Comparison of ENCODE assay signal across 8 cellular contexts in the genomic region with DNA sequence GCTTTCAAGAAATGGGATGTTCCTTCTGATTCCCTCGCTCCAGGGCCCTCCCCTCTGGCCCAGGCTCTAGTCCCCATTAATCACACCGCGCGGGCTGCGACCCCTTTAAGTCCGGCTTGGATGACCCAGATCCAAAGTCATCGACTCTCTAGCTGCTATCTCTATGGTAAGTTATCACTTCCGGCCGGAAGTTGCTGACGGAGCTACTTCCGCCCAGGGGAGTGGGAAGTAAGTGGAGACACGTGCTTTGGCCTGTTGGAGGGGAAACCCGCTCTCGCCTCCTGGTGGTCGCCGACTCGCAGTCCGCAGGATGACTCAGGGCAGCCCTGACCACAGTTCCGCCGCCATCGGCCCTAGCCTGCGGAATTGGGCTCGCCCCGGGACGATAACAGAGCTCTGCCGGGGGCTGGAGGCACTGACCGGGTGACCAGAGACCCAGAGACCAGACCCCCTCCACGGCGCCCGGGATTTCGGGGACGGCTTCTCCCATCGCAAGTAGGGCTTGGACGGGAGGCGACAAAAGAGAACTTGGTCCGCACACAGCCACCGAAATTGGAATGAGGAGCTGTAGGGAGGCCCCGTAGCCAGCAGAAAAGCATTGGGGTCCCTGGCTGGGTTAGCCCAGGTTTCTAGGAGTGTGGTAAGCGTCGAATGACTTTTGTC. TPM values are rescaled to one million over a fixed set of nuclear protein-coding genes. Genes with fewer than 3 reads are reported as not detected.
DNase-seq lines count a peak whose midpoint lies in the region; ATAC-seq, FAIRE-seq and TF ChIP-seq lines count a peak whose summit lies in the region.

No MANE protein-coding gene starts in this region.

- H3K27me3 ChIP-seq in GM23248 (replicated peaks; ENCODE audit: insufficient read depth) = no peaks in the 10 kb centered on the region

- H2AFZ ChIP-seq in GM23248 = peak overlapping the region; percentile 99

- POLR2A ChIA-PET in naive thymus-derived CD8-positive, alpha-beta T cell (lab: Charles Lee) = interaction anchor here (0.6 to 2.2 kb wide), 17 partner anchors 9 to 1506 kb away, joined by 3 to 37 read pairs (median 4); partner anchors contain the start of genes JMJD6, METTL23, PRPSAP1 and SEC14L1

- in situ Hi-C loops in GM23248 (cut with MboI) = no loop called here

- H3K4me3 ChIP-seq in GM23248 (peak overlapping the region; percentile 87), fibroblast of mammary gland (ENCODE audit: control insufficient read depth, low read depth, low read length) (peak overlapping the region; percentile 93)

- ATAC-seq in naive thymus-derived CD8-positive, alpha-beta T cell = peak; percentile 91 to 92
- peak; percentile 91 to 93 for ATAC-seq in stimulated activated naive B cell treated with anti-CD40 and anti-IgM and Interleukin-4, amounts not matched to agents 10 μg/mL and 1 μg/mL and 100 μg/mL, for 72 hours (replicated peaks)

- H3K4me3 Mint-ChIP-seq in naive thymus-derived CD8-positive, alpha-beta T cell = peak overlapping the region; percentile 87 to 100 (median 97)
- peak overlapping the region; percentile 83 to 91 for H3K4me3 Mint-ChIP-seq in stimulated activated naive B cell treated with anti-CD40 and anti-IgM and Interleukin-4, amounts not matched to agents 10 μg/mL and 1 μg/mL and 100 μg/mL, for 72 hours

- peak overlapping the region; percentile 98 for H3K4me2 ChIP-seq in GM23248 (ENCODE audit: unreplicated experiment)

- peak; percentile 62 for TF ChIP-seq CTCF in fibroblast of mammary gland (conservative IDR thresholded peaks at IDR 0.05; ENCODE audit: control insufficient read depth, insufficient read depth, low read depth, low read length)

- H3K9ac ChIP-seq in GM23248 = peak overlapping the region; percentile 96

- H3K27ac Mint-ChIP-seq in naive thymus-derived CD8-positive, alpha-beta T cell = peak overlapping the region; percentile 94 to 99 (median 99)
- H3K27ac Mint-ChIP-seq in stimulated activated naive B cell treated with anti-CD40 and anti-IgM and Interleukin-4, amounts not matched to agents 10 μg/mL and 1 μg/mL and 100 μg/mL, for 72 hours = peak overlapping the region; percentile 98

- peaks cover 0 to 7% (median 0%) of the 10 kb centered on the region in 5 donors for H3K27me3 Mint-ChIP-seq in naive thymus-derived CD8-positive, alpha-beta T cell
- peaks cover 4 to 14% of the 10 kb centered on the region in 2 donors for H3K27me3 Mint-ChIP-seq in stimulated activated naive B cell treated with anti-CD40 and anti-IgM and Interleukin-4, amounts not matched to agents 10 μg/mL and 1 μg/mL and 100 μg/mL, for 72 hours

- DNase-seq in EL = peak; percentile 97
- DNase-seq in GM23248 = peak; percentile 97
- DNase-seq in Kasumi-1 (lab: John Stamatoyannopoulos, UW) = peak; percentile 99
- peak; percentile 96 for DNase-seq in RCC 7860 (ENCODE audit: low spot score)
- peak; percentile 71 to 78 for DNase-seq in activated T-helper 1 cell treated with anti-CD3 and anti-CD28 coated beads, Interleukin-2, amount 50 U/mL, for 16 hours (ENCODE audit: low read depth in 1 of 2, low spot score in 1 of 2)
- DNase-seq in fibroblast of mammary gland (ENCODE audit: low read depth) = peak; percentile 97
- peak; percentile 61 to 92 (median 84) for DNase-seq in naive thymus-derived CD8-positive, alpha-beta T cell
- peak; percentile 90 for DNase-seq in stimulated activated naive B cell treated with anti-CD40 and anti-IgM and Interleukin-4, amounts not matched to agents 10 μg/mL and 1 μg/mL and 100 μg/mL, for 72 hours

- peaks cover 19 to 62% (median 50%) of the 10 kb centered on the region in 4 donors for H3K4me1 Mint-ChIP-seq in naive thymus-derived CD8-positive, alpha-beta T cell
- H3K4me1 Mint-ChIP-seq in stimulated activated naive B cell treated with anti-CD40 and anti-IgM and Interleukin-4, amounts not matched to agents 10 μg/mL and 1 μg/mL and 100 μg/mL, for 72 hours = peaks cover 26 to 46% of the 10 kb centered on the region in 2 donors

- no peaks in the 10 kb centered on the region for H3F3A ChIP-seq in GM23248 (ENCODE audit: insufficient read depth)

- H3K27ac ChIP-seq in GM23248 = peak overlapping the region; percentile 75

- peaks cover 0 to 45% (median 4%) of the 10 kb centered on the region in 3 donors for H3K36me3 Mint-ChIP-seq in naive thymus-derived CD8-positive, alpha-beta T cell
- H3K36me3 Mint-ChIP-seq in stimulated activated naive B cell treated with anti-CD40 and anti-IgM and Interleukin-4, amounts not matched to agents 10 μg/mL and 1 μg/mL and 100 μg/mL, for 72 hours = peaks cover 32 to 43% of the 10 kb centered on the region in 2 donors

- H4K20me1 ChIP-seq in GM23248 (ENCODE audit: insufficient read depth) = no peaks in the 10 kb centered on the region

- H3K9me2 ChIP-seq in GM23248 (ENCODE audit: insufficient read depth) = no peaks in the 10 kb centered on the region

- peak; percentile 45 for FAIRE-seq in RCC 7860 (lab: Jason Lieb, UNC)

- H3K36me3 ChIP-seq in GM23248 (ENCODE audit: low read depth) = peaks cover 7% of the 10 kb centered on the region; the same call in 1 of the 2 replicates

- H3K4me1 ChIP-seq in GM23248 (ENCODE audit: insufficient read depth) = peaks cover 5% of the 10 kb centered on the region; the same call in 1 of the 2 replicates

- H3K9me3 ChIP-seq in GM23248 (ENCODE audit: low read depth) = no peaks in the 10 kb centered on the region

- WGBS in GM23248 (ENCODE audit: low coverage in 1 of 2, low lambda C conversion rate in 2 of 2, missing lambda C conversion rate in 2 of 2), 2 experiments = 1% methylated on average over 39 to 40 of the region's 40 CpGs

- H3K9me3 Mint-ChIP-seq in naive thymus-derived CD8-positive, alpha-beta T cell = no peaks in the 10 kb centered on the region
- no peaks in the 10 kb centered on the region for H3K9me3 Mint-ChIP-seq in stimulated activated naive B cell treated with anti-CD40 and anti-IgM and Interleukin-4, amounts not matched to agents 10 μg/mL and 1 μg/mL and 100 μg/mL, for 72 hours

- peaks cover 35% of the 10 kb centered on the region for H3K79me2 ChIP-seq in GM23248 (ENCODE audit: insufficient read depth)

RNA-seq across cellular contexts. Expression of gene SEC14L1, which starts 52.2 kb away (rescaled TPM):
- 24.4 and 27.4 TPM in 2 replicates for total RNA-seq in GM23248 (2014; rRNA removed; shearing (Covaris generic))
- polyA plus RNA-seq in GM23248 (2016; fragmentation: Nextera tagmentation; extraction: Ambion mirVana) = 26.8 and 29.9 TPM in 2 replicates
- total RNA-seq in naive thymus-derived CD8-positive, alpha-beta T cell = 10 to 100 TPM; 26.5 to 32.9 TPM
- 1 to 10 TPM; 7.7 to 9.5 (median 8.9) TPM for polyA plus RNA-seq in naive thymus-derived CD8-positive, alpha-beta T cell

Comparison
In these comparisons a context has a peak if more than half of its experiments do, and no peak if none do; other contexts are left out.
1. Peak in every context shown above with its lines: DNase-seq, ATAC-seq, H3K4me3 ChIP-seq and H3K27ac ChIP-seq.